ENCODE assay signal across 17 cellular contexts in the genomic region with DNA sequence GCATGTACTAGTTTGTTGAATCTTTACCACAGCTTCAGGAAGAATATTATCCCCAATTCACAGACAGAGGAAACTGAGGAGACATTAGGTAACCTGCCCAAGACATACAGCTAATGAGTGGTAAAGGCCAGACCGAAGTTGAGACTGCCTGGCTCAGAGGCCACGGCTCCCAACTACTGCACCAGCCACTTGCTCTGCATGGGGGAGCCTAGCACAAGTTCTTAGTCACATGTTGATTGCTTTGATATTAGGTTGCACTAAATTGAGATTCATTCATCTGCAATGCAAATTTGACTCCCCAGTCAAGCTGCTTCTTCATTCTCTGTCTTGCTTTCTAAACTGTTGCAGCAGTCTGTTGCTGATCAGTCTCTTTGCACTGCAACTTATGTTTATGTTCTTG.
"Had no signal": no experiment of that assay in that cellular context is flagged by ENCODE, and none has a peak within 500 bp of the region (broad histone marks: within the 10 kb centered on the region; RNA-seq: fewer than 3 reads in every experiment).

No MANE protein-coding gene starts in this region.

- H3K9me3 ChIP-seq: esophagus squamous epithelium, heart left ventricle, testis, upper lobe of right lung had no signal

- H3K9me3 Mint-ChIP-seq: activated CD4-positive, alpha-beta memory T cell treated with anti-CD3 and anti-CD28 coated beads for 36 hours; activated T-cell treated with anti-CD3 and anti-CD28 coated beads, Interleukin-2, amount 50 U/mL, for 72 hours; stimulated activated naive CD8-positive, alpha-beta T cell treated with anti-CD3 and anti-CD28 coated beads, Interleukin-15, Interleukin-2, amounts not matched to agents 100 ng/mL and 50 ng/mL, for 24 hours; T-helper 2 cell treated with Interferon-gamma antibody and Interleukin-4, amounts not matched to agents 5 μg/mL and 100 μg/mL, for 36 hours had no signal

- H3K4me3 Mint-ChIP-seq: activated CD4-positive, alpha-beta memory T cell treated with anti-CD3 and anti-CD28 coated beads for 36 hours; activated T-cell treated with anti-CD3 and anti-CD28 coated beads, Interleukin-2, amount 50 U/mL, for 72 hours; nephron progenitor cell; stimulated activated naive CD8-positive, alpha-beta T cell treated with anti-CD3 and anti-CD28 coated beads, Interleukin-15, Interleukin-2, amounts not matched to agents 100 ng/mL and 50 ng/mL, for 24 hours; T-helper 2 cell treated with Interferon-gamma antibody and Interleukin-4, amounts not matched to agents 5 μg/mL and 100 μg/mL, for 36 hours had no signal

- ATAC-seq: activated T-cell treated with anti-CD3 and anti-CD28 coated beads, Interleukin-2, amount 50 U/mL, for 72 hours; foreskin keratinocyte; heart left ventricle; left ventricle myocardium superior; upper lobe of right lung had no signal

- DNase-seq: activated CD4-positive, alpha-beta memory T cell treated with anti-CD3 and anti-CD28 coated beads for 36 hours; activated T-cell treated with anti-CD3 and anti-CD28 coated beads, Interleukin-2, amount 50 U/mL, for 72 hours; dorsolateral prefrontal cortex; esophagus squamous epithelium; foreskin keratinocyte; heart left ventricle; left ventricle myocardium superior; mesendoderm; nephron progenitor cell; stimulated activated CD4-positive, alpha-beta T cell treated with anti-CD3 and anti-CD28 coated beads, Interleukin-4, amount 100 ng/mL, for 1 hour; stimulated activated CD8-positive, alpha-beta memory T cell treated with anti-CD3 and anti-CD28 coated beads, Interleukin-4, amount 100 ng/mL, for 48 hours; testis; upper lobe of right lung had no signal

- H3K27me3 Mint-ChIP-seq: activated CD4-positive, alpha-beta memory T cell treated with anti-CD3 and anti-CD28 coated beads for 36 hours; stimulated activated naive CD8-positive, alpha-beta T cell treated with anti-CD3 and anti-CD28 coated beads, Interleukin-15, Interleukin-2, amounts not matched to agents 100 ng/mL and 50 ng/mL, for 24 hours had no signal

- H3K27ac ChIP-seq: esophagus squamous epithelium, foreskin keratinocyte, testis, upper lobe of right lung had no signal

- H3K4me3 ChIP-seq: dorsolateral prefrontal cortex, esophagus squamous epithelium, heart left ventricle, testis, upper lobe of right lung had no signal

- H3K4me1 ChIP-seq: foreskin keratinocyte, testis, upper lobe of right lung had no signal

- H3K27ac Mint-ChIP-seq: activated CD4-positive, alpha-beta memory T cell treated with anti-CD3 and anti-CD28 coated beads for 36 hours; activated T-cell treated with anti-CD3 and anti-CD28 coated beads, Interleukin-2, amount 50 U/mL, for 72 hours; nephron progenitor cell; stimulated activated naive CD8-positive, alpha-beta T cell treated with anti-CD3 and anti-CD28 coated beads, Interleukin-15, Interleukin-2, amounts not matched to agents 100 ng/mL and 50 ng/mL, for 24 hours; T-helper 2 cell treated with Interferon-gamma antibody and Interleukin-4, amounts not matched to agents 5 μg/mL and 100 μg/mL, for 36 hours had no signal

- H3K27me3 ChIP-seq: dorsolateral prefrontal cortex, esophagus squamous epithelium, foreskin keratinocyte, heart left ventricle, testis, upper lobe of right lung had no signal

- FAIRE-seq: astrocyte, keratinocyte had no signal
